In the genomic region with DNA sequence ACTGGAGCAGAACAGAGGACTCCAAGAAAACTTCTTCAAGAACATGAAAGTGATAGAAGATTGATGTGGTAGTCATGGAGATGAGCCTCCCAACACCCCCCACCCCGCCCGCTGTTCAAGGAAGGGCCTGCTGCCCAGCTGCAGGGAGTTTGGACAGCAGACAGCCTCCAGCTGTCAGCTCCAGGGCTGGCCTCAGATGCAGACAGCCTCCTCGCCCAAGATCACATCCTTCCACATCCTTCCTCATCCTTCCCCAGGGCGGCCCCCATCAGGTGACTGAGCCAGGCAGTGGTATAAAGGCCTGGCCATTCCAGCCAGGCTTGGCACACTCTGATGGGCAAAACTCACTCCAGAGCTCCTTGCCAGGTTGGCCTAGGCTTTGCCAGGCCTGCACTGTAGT, we compare ENCODE assay signal across 15 cellular contexts. TPM values are rescaled to one million over a fixed set of nuclear protein-coding genes. Genes with fewer than 3 reads are reported as not detected.
A peak's percentile ranks its signal among the peaks of the same experiment; 100 is the strongest.
DNase-seq lines count a peak whose midpoint lies in the region; ATAC-seq and TF ChIP-seq lines count a peak whose summit lies in the region.
"Had no signal": no experiment of that assay in that cellular context is flagged by ENCODE, and none has a peak within 500 bp of the region (broad histone marks: within the 10 kb centered on the region; RNA-seq: fewer than 3 reads in every experiment).

No MANE protein-coding gene starts in this region.

- H3K27ac ChIP-seq in BLaER1 treated with 17β-estradiol and CSF1 and Interleukin-3, amounts not matched to agents 10 nM and 100 nM: no peak overlapping the region
- H3K27ac ChIP-seq: C4-2B had no signal

- H3K4me1 Mint-ChIP-seq in activated T-cell treated with anti-CD3 and anti-CD28 coated beads, Interleukin-2, amount 50 U/mL, for 24 hours (ENCODE audit: low read depth): peaks cover 19% of the 10 kb centered on the region
- no peaks in the 10 kb centered on the region for H3K4me1 Mint-ChIP-seq in neural crest cell
- peaks cover 5% of the 10 kb centered on the region; the same call in 1 of the 2 replicates for H3K4me1 Mint-ChIP-seq in HFFc6 (ENCODE audit: low read depth)

- peak overlapping the region in 6 of 11 experiments; percentile 3 to 59 (median 32); a peak in 8 of 22 replicates for H3K4me2 ChIP-seq in BLaER1 treated with 17β-estradiol and CSF1 and Interleukin-3, amounts not matched to agents 10 nM and 100 nM

- H3K4me3 Mint-ChIP-seq in activated T-cell treated with anti-CD3 and anti-CD28 coated beads, Interleukin-2, amount 50 U/mL, for 24 hours: no peak overlapping the region
- peak overlapping the region; percentile 56 for H3K4me3 Mint-ChIP-seq in neural crest cell
- no peak overlapping the region for H3K4me3 Mint-ChIP-seq in HFFc6
- H3K4me3 Mint-ChIP-seq: H9 had no signal

- H3K36me3 Mint-ChIP-seq in activated T-cell treated with anti-CD3 and anti-CD28 coated beads, Interleukin-2, amount 50 U/mL, for 24 hours (ENCODE audit: low read depth): peaks cover 6% of the 10 kb centered on the region
- H3K36me3 Mint-ChIP-seq in neural crest cell (ENCODE audit: low read depth): no peaks in the 10 kb centered on the region
- H3K36me3 Mint-ChIP-seq in HFFc6 (ENCODE audit: low read depth): no peaks in the 10 kb centered on the region

- TF ChIP-seq CTCF in fibroblast of pulmonary artery (IDR thresholded peaks at IDR 0.05; ENCODE audit: low read length, missing control alignments) (no peak), neural crest cell (conservative IDR thresholded peaks at IDR 0.05) (no peak), HFFc6 (IDR thresholded peaks at IDR 0.05) (no peak)

- no peaks in the 10 kb centered on the region for H3K36me3 ChIP-seq in BLaER1 treated with 17β-estradiol and CSF1 and Interleukin-3, amounts not matched to agents 10 nM and 100 nM

- H3K27ac Mint-ChIP-seq in activated T-cell treated with anti-CD3 and anti-CD28 coated beads, Interleukin-2, amount 50 U/mL, for 24 hours: peak overlapping the region; percentile 2
- H3K27ac Mint-ChIP-seq in neural crest cell (ENCODE audit: unreplicated experiment) (peak overlapping the region; percentile 62), HFFc6 (no peak overlapping the region)
- H3K27ac Mint-ChIP-seq: H9 had no signal

- no peak for ATAC-seq in GM19023 (IDR thresholded peaks at IDR 0.05; ENCODE audit: unreplicated experiment)
- ATAC-seq: PC-3 had no signal

- peaks cover 26 to 56% (median 39%) of the 10 kb centered on the region in 10 experiments for H3K4me1 ChIP-seq in BLaER1 treated with 17β-estradiol and CSF1 and Interleukin-3, amounts not matched to agents 10 nM and 100 nM

- no peak overlapping the region for H3K4me3 ChIP-seq in BLaER1 treated with 17β-estradiol and CSF1 and Interleukin-3, amounts not matched to agents 10 nM and 100 nM
- H3K4me3 ChIP-seq in fibroblast of pulmonary artery (replicated peaks; ENCODE audit: low read depth, low read length): no peak overlapping the region

- peaks cover 0 to 7% (median 0%) of the 10 kb centered on the region in 11 experiments; a peak in 2 of 22 replicates for H4K20me1 ChIP-seq in BLaER1 treated with 17β-estradiol and CSF1 and Interleukin-3, amounts not matched to agents 10 nM and 100 nM

- no peaks in the 10 kb centered on the region for H3K9me3 ChIP-seq in BLaER1 treated with 17β-estradiol and CSF1 and Interleukin-3, amounts not matched to agents 10 nM and 100 nM (replicated peaks in 1 of 11)

- no peaks in the 10 kb centered on the region for H3K9me3 Mint-ChIP-seq in activated T-cell treated with anti-CD3 and anti-CD28 coated beads, Interleukin-2, amount 50 U/mL, for 24 hours
- H3K9me3 Mint-ChIP-seq in neural crest cell (no peaks in the 10 kb centered on the region), HFFc6 (no peaks in the 10 kb centered on the region)
- H3K9me3 Mint-ChIP-seq: H9 had no signal

- no peak for DNase-seq in activated T-cell treated with anti-CD3 and anti-CD28 coated beads, Interleukin-2, amount 50 U/mL, for 24 hours
- DNase-seq in activated T-cell treated with anti-CD3 and anti-CD28 coated beads, Interleukin-2, amount 50 U/mL, for 48 hours: no peak
- DNase-seq in fibroblast of pulmonary artery (ENCODE audit: low read depth): peak; percentile 53
- DNase-seq in neural crest cell (ENCODE audit: low read depth, low spot score): no peak
- no peak for DNase-seq in HFFc6
- DNase-seq in activated CD4-positive, alpha-beta T cell treated with anti-CD3 and anti-CD28 coated beads, Interleukin-2, amount 50 U/mL, for 48 hours: no peak
- DNase-seq: DND-41, H9, NCI-H1417, NCI-H1930, NCI-H2171, PC-3 had no signal

- H3K9ac ChIP-seq in BLaER1 treated with 17β-estradiol and CSF1 and Interleukin-3, amounts not matched to agents 10 nM and 100 nM: peak overlapping the region in 2 of 11 experiments; percentile 28 to 45; a peak in 1 of 22 replicates

- no peaks in the 10 kb centered on the region for H3K27me3 Mint-ChIP-seq in activated T-cell treated with anti-CD3 and anti-CD28 coated beads, Interleukin-2, amount 50 U/mL, for 24 hours
- H3K27me3 Mint-ChIP-seq in neural crest cell (ENCODE audit: low read depth) (no peaks in the 10 kb centered on the region), HFFc6 (ENCODE audit: insufficient read depth) (peaks cover 4% of the 10 kb centered on the region)

- H3K27me3 ChIP-seq in BLaER1 treated with 17β-estradiol and CSF1 and Interleukin-3, amounts not matched to agents 10 nM and 100 nM: no peaks in the 10 kb centered on the region

RNA-seq across cellular contexts. Expression of a gene that starts 24.6 kb away (rescaled TPM):
- 1,041 and 1,051 TPM in 2 replicates for total RNA-seq in neural crest cell
- 100 to 1,000 TPM; 440 to 699 (median 668) TPM for total RNA-seq in HFFc6 (2021; fragmentation: NEBNext Ultra II Directional; extraction: Animal tissue kit (Norgen Biotek cat#: 25700))

RNA-seq across cellular contexts. Expression of a gene that starts 32.7 kb away (rescaled TPM):
- 41.6 and 43.8 TPM in 2 replicates for total RNA-seq in neural crest cell
- total RNA-seq in HFFc6 (2021; fragmentation: NEBNext Ultra II Directional; extraction: Animal tissue kit (Norgen Biotek cat#: 25700)): 1 to 10 TPM; 1.5 to 2.6 (median 1.7) TPM

Comparison
In these comparisons a context has a peak if more than half of its experiments do, and no peak if none do; other contexts are left out.
1. RNA of a gene that starts 32.7 kb away (total RNA-seq): 41.6 to 43.8 TPM in neural crest cell; 1.5 to 2.6 TPM in HFFc6; every median in the first group is over 10 times any median in the second.